In the genomic region with DNA sequence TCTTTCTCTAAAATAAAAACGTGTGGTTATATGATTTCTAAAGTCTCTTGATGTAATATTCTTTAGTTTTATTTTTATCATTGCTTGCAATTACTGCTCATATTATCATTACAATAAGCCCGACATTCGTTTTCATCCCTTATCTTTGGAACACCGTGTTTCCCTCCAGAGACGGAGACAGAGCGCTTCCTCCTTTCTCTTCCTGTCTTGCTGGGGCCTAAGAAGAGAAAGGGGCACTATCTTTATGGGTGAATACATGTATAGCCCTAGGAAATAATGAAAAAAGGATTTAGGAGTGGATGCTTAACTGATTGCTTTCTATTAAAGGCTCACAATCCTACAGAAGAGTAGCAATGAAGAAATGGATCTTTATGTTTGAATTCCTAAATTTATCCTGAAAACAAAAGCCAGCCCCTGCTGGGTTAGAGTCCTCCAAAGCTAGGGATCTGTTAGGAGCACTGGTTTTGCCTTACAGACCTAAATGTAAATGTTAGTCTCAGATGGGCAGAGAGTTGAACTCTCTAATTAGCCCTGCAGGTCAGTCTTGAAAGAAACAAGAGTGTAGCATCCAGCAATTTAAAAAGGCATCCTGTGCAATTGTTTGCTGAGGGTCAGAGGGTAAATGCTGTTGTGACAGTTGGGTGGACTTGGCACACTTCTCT, we compare ENCODE assay signal across 29 cellular contexts.
DNase-seq lines count a peak whose midpoint lies in the region; ATAC-seq, FAIRE-seq and TF ChIP-seq lines count a peak whose summit lies in the region.
"Had no signal": no experiment of that assay in that cellular context is flagged by ENCODE, and none has a peak within 500 bp of the region (broad histone marks: within the 10 kb centered on the region; RNA-seq: fewer than 3 reads in every experiment).

No MANE protein-coding gene starts in this region.

- H3K27me3 ChIP-seq in GM23338 (ENCODE audit: insufficient read depth) = peaks cover 99% of the 10 kb centered on the region
- H3K27me3 ChIP-seq in H1 (replicated peaks in 1 of 4; ENCODE audit: control insufficient read depth in 3 of 4, extremely low read depth in 1 of 4, insufficient read depth in 3 of 4, low read length in 3 of 4) = peaks cover 38 to 85% (median 74%) of the 10 kb centered on the region in 4 experiments
- H3K27me3 ChIP-seq in osteoblast (ENCODE audit: insufficient read depth, low read length) = no peaks in the 10 kb centered on the region
- H3K27me3 ChIP-seq in small intestine (ENCODE audit: control insufficient read depth in 2 of 2, insufficient read depth in 2 of 2, low read length in 2 of 2) = no peaks in the 10 kb centered on the region
- H3K27me3 ChIP-seq: right atrium auricular region had no signal

- no peak overlapping the region for H2BK5ac ChIP-seq in H1 (ENCODE audit: low read depth, low read length)

- no peaks in the 10 kb centered on the region for H3K79me1 ChIP-seq in H1 (ENCODE audit: low read depth, low read length)

- H3K79me2 ChIP-seq in GM23338 (replicated peaks; ENCODE audit: insufficient read depth) = no peaks in the 10 kb centered on the region
- H3K79me2 ChIP-seq in H1 (ENCODE audit: control insufficient read depth in 1 of 2, insufficient read depth in 2 of 2, low read length in 2 of 2) = no peaks in the 10 kb centered on the region
- H3K79me2 ChIP-seq in osteoblast (ENCODE audit: insufficient read depth, low read length) = no peaks in the 10 kb centered on the region
- H3K79me2 ChIP-seq: parathyroid adenoma had no signal

- H3F3A ChIP-seq in GM23338 (replicated peaks; ENCODE audit: low read depth) = no peaks in the 10 kb centered on the region

- no peak overlapping the region for H3K4me3 Mint-ChIP-seq in GM23338
- H3K4me3 Mint-ChIP-seq: activated CD4-positive, alpha-beta memory T cell treated with anti-CD3 and anti-CD28 coated beads for 36 hours; activated T-helper 1 cell treated with anti-CD3 and anti-CD28 coated beads, Interleukin-12 subunit alpha, Interleukin-12 subunit beta, Interleukin-2, Interleukin-4 antibody, amounts not matched to agents 30 ng/mL and 10 ng/mL and 1 ng/mL, durations not matched to agents 14 hours and 24 hours and 36 hours; nephron; stimulated activated effector memory CD8-positive, alpha-beta T cell treated with anti-CD3 and anti-CD28 coated beads, Interleukin-12 subunit alpha, Interleukin-12 subunit beta, amount 100 ng/mL, for 72 hours had no signal

- H3K9me3 Mint-ChIP-seq in GM23338 = no peaks in the 10 kb centered on the region
- H3K9me3 Mint-ChIP-seq: activated CD4-positive, alpha-beta memory T cell treated with anti-CD3 and anti-CD28 coated beads for 36 hours; nephron; stimulated activated effector memory CD8-positive, alpha-beta T cell treated with anti-CD3 and anti-CD28 coated beads, Interleukin-12 subunit alpha, Interleukin-12 subunit beta, amount 100 ng/mL, for 72 hours had no signal

- H3K14ac ChIP-seq in H1 (ENCODE audit: insufficient read length) = no peak overlapping the region

- H3K18ac ChIP-seq in H1 (ENCODE audit: extremely low read depth, low read length) = no peak overlapping the region

- H2BK15ac ChIP-seq in H1 (ENCODE audit: low read length) = no peak overlapping the region

- TF ChIP-seq CTCF in GM23338 (conservative IDR thresholded peaks at IDR 0.05; ENCODE audit: low read depth in 2 of 2) (no peak), H1 (IDR thresholded peaks at IDR 0.05; ENCODE audit: control extremely low read depth in 1 of 3, insufficient read depth in 1 of 3, low read depth in 1 of 3, low read length in 3 of 3) (no peak), osteoblast (IDR thresholded peaks at IDR 0.05; ENCODE audit: extremely low read depth, low read depth, low read length) (no peak)

- no peak overlapping the region for H4K5ac ChIP-seq in H1 (ENCODE audit: insufficient read length, low read depth, low read length)

- 35% methylated on average over 6 of the region's 6 CpGs; no CpG with 5 or more reads in 1 of the 2 experiments for WGBS in H1 (ENCODE audit: extremely low coverage in 1 of 2, insufficient coverage in 1 of 2, insufficient read length in 1 of 2, insufficient replicate concordance in 2 of 2, low coverage in 1 of 2, low lambda C conversion rate in 2 of 2, missing lambda C conversion rate in 1 of 2), 2 experiments
- WGBS in small intestine, 3 donors = 54 to 67% (median 57%) methylated on average over 6 of the region's 6 CpGs

- no peak overlapping the region for H3K27ac Mint-ChIP-seq in GM23338
- H3K27ac Mint-ChIP-seq: activated CD4-positive, alpha-beta memory T cell treated with anti-CD3 and anti-CD28 coated beads for 36 hours; activated T-helper 1 cell treated with anti-CD3 and anti-CD28 coated beads, Interleukin-12 subunit alpha, Interleukin-12 subunit beta, Interleukin-2, Interleukin-4 antibody, amounts not matched to agents 30 ng/mL and 10 ng/mL and 1 ng/mL, durations not matched to agents 14 hours and 24 hours and 36 hours; nephron; stimulated activated effector memory CD8-positive, alpha-beta T cell treated with anti-CD3 and anti-CD28 coated beads, Interleukin-12 subunit alpha, Interleukin-12 subunit beta, amount 100 ng/mL, for 72 hours had no signal

- H3K9me3 ChIP-seq in H1 (ENCODE audit: insufficient read depth in 2 of 2, low read depth in 1 of 2, low read length in 1 of 2) (no peaks in the 10 kb centered on the region), osteoblast (ENCODE audit: low read depth, low read length) (no peaks in the 10 kb centered on the region), small intestine (ENCODE audit: control insufficient read depth, low read depth) (no peaks in the 10 kb centered on the region)
- H3K9me3 ChIP-seq: right atrium auricular region had no signal

- no peak overlapping the region for H3K27ac ChIP-seq in GM23338 (ENCODE audit: low read depth)
- no peak overlapping the region for H3K27ac ChIP-seq in H1 (ENCODE audit: low read depth, low read length)
- H3K27ac ChIP-seq in osteoblast (ENCODE audit: low read depth, low read length) = no peak overlapping the region
- H3K27ac ChIP-seq in small intestine (ENCODE audit: low read depth in 1 of 2, low read length in 1 of 2) = no peak overlapping the region
- H3K27ac ChIP-seq: epithelial cell of prostate, parathyroid adenoma, PC-9, right atrium auricular region had no signal

- peak; percentile 78 for FAIRE-seq in H1 (lab: Jason Lieb, UNC)
- FAIRE-seq in small intestine (lab: Jason Lieb, UNC) = no peak
- FAIRE-seq: D721Med, GM12878 had no signal

- H2AFZ ChIP-seq in GM23338 (no peak overlapping the region), H1 (ENCODE audit: low read length) (no peak overlapping the region), osteoblast (ENCODE audit: low read length) (peak overlapping the region; percentile 12)
- H2AFZ ChIP-seq: parathyroid adenoma, PC-9 had no signal

- H4K8ac ChIP-seq in H1 (ENCODE audit: extremely low read depth, insufficient read depth, low read length) = no peak overlapping the region

- no peak overlapping the region for H3K9ac ChIP-seq in H1 (replicated peaks in 1 of 4; ENCODE audit: extremely low read depth in 1 of 4, low read depth in 3 of 4, low read length in 3 of 4)
- H3K9ac ChIP-seq: parathyroid adenoma had no signal

- no peak for TF ChIP-seq POLR2A in H1 (IDR thresholded peaks at IDR 0.05; ENCODE audit: control extremely low read depth in 1 of 2, low read depth in 2 of 2, low read length in 2 of 2)

- ATAC-seq in GM23338 (peak; percentile 90), GM18873 (IDR thresholded peaks at IDR 0.05; ENCODE audit: low FRiP score, unreplicated experiment) (no peak), HG03442 (IDR thresholded peaks at IDR 0.05; ENCODE audit: unreplicated experiment) (no peak)
- ATAC-seq: activated CD4-positive, CD25-positive, alpha-beta regulatory T cell treated with anti-CD3 and anti-CD28 coated beads, Interleukin-2, amount 50 U/mL, for 24 hours; GM12878; Right ventricle myocardium inferior; stimulated activated effector memory CD8-positive, alpha-beta T cell treated with anti-CD3 and anti-CD28 coated beads, Interleukin-12 subunit alpha, Interleukin-12 subunit beta, amount 100 ng/mL, for 72 hours had no signal

- TF ChIP-seq RAD21 in H1 (IDR thresholded peaks at IDR 0.05 in 1 of 2, conservative IDR thresholded peaks at IDR 0.05 in 1 of 2; ENCODE audit: low read depth in 2 of 2, low read length in 2 of 2) = no peak; a peak in 1 of 4 replicates

- POLR2A ChIA-PET in H1 (lab: Charles Lee; ENCODE audit: partially characterized antibody) = no interaction called here

- H2AK5ac ChIP-seq in H1 (ENCODE audit: low read depth, low read length) = no peak overlapping the region

- H3K4ac ChIP-seq in H1 (replicated peaks; ENCODE audit: insufficient read length, low read depth, low read length) = no peak overlapping the region

- H4K20me1 ChIP-seq in GM23338 (replicated peaks; ENCODE audit: insufficient read depth) (no peaks in the 10 kb centered on the region), H1 (replicated peaks in 1 of 2; ENCODE audit: control insufficient read depth in 1 of 2, insufficient read depth in 2 of 2, low read length in 2 of 2) (peaks cover 0 to 2% of the 10 kb centered on the region in 2 experiments), osteoblast (ENCODE audit: insufficient read depth, low read length) (no peaks in the 10 kb centered on the region)

- H3K56ac ChIP-seq in H1 (replicated peaks; ENCODE audit: insufficient read length, low read depth, low read length) = no peak overlapping the region

- no peaks in the 10 kb centered on the region for H3K36me3 Mint-ChIP-seq in GM23338 (ENCODE audit: low read depth)
- H3K36me3 Mint-ChIP-seq: activated CD4-positive, alpha-beta memory T cell treated with anti-CD3 and anti-CD28 coated beads for 36 hours; stimulated activated effector memory CD8-positive, alpha-beta T cell treated with anti-CD3 and anti-CD28 coated beads, Interleukin-12 subunit alpha, Interleukin-12 subunit beta, amount 100 ng/mL, for 72 hours had no signal

- no peak overlapping the region for H2BK12ac ChIP-seq in H1 (ENCODE audit: low read depth, low read length)

- H3K4me1 ChIP-seq in GM23338 (ENCODE audit: insufficient read depth) = peaks cover 2% of the 10 kb centered on the region; the same call in 1 of the 2 replicates
- H3K4me1 ChIP-seq in H1 (replicated peaks in 1 of 4; ENCODE audit: control insufficient read depth in 3 of 4, insufficient read depth in 4 of 4, low read length in 3 of 4) = no peaks in the 10 kb centered on the region
- H3K4me1 ChIP-seq in osteoblast (ENCODE audit: insufficient read depth, low read length) = peaks cover 21% of the 10 kb centered on the region
- H3K4me1 ChIP-seq in small intestine (ENCODE audit: control insufficient read depth in 2 of 2, insufficient read depth in 1 of 2, low read depth in 1 of 2, low read length in 1 of 2) = no peaks in the 10 kb centered on the region
- H3K4me1 ChIP-seq: parathyroid adenoma, right atrium auricular region had no signal

- H3K4me3 ChIP-seq in GM23338 (no peak overlapping the region), H1 (ENCODE audit: extremely low read depth in 1 of 4, insufficient read depth in 2 of 4, low read depth in 3 of 4, low read length in 4 of 4) (no peak overlapping the region), osteoblast (ENCODE audit: insufficient read depth, low read length) (no peak overlapping the region), small intestine (ENCODE audit: low read depth in 1 of 2, low read length in 2 of 2) (no peak overlapping the region)
- H3K4me3 ChIP-seq: GM12878, PC-9, right atrium auricular region had no signal

- H2BK120ac ChIP-seq in H1 (replicated peaks; ENCODE audit: low read depth, low read length) = no peak overlapping the region

- CTCF ChIA-PET in H1 (lab: Charles Lee; ENCODE audit: partially characterized antibody) = interaction anchor here (0.7 kb wide), 1 partner anchor 152 kb away, joined by 4 read pairs; no protein-coding TSS in a partner anchor

- peaks cover 73% of the 10 kb centered on the region for H3K27me3 Mint-ChIP-seq in GM23338 (ENCODE audit: insufficient read depth, low read depth, poor library complexity)
- H3K27me3 Mint-ChIP-seq: activated CD4-positive, alpha-beta memory T cell treated with anti-CD3 and anti-CD28 coated beads for 36 hours had no signal

- no peak overlapping the region for H3K23ac ChIP-seq in H1 (ENCODE audit: insufficient read length)

- H3K4me2 ChIP-seq in GM23338 (no peak overlapping the region), H1 (ENCODE audit: insufficient read depth in 1 of 2, low read depth in 2 of 2, low read length in 2 of 2) (no peak overlapping the region), osteoblast (ENCODE audit: insufficient read depth, low read length) (no peak overlapping the region)
- H3K4me2 ChIP-seq: PC-9 had no signal

- H3K36me3 ChIP-seq in GM23338 (ENCODE audit: insufficient read depth) (no peaks in the 10 kb centered on the region), H1 (ENCODE audit: control insufficient read depth in 2 of 4, insufficient read depth in 4 of 4, low read length in 3 of 4) (no peaks in the 10 kb centered on the region), osteoblast (ENCODE audit: insufficient read depth, low read length) (no peaks in the 10 kb centered on the region), small intestine (ENCODE audit: control insufficient read depth in 2 of 2, insufficient read depth in 2 of 2, low read length in 2 of 2) (no peaks in the 10 kb centered on the region)
- H3K36me3 ChIP-seq: right atrium auricular region had no signal

- no peaks in the 10 kb centered on the region for H3K9me2 ChIP-seq in GM23338 (ENCODE audit: insufficient read depth)

- peaks cover 11% of the 10 kb centered on the region for H3K4me1 Mint-ChIP-seq in GM23338
- H3K4me1 Mint-ChIP-seq: stimulated activated effector memory CD8-positive, alpha-beta T cell treated with anti-CD3 and anti-CD28 coated beads, Interleukin-12 subunit alpha, Interleukin-12 subunit beta, amount 100 ng/mL, for 72 hours had no signal

- DNase-seq in GM23338 (ENCODE audit: low spot score) (peak; percentile 50), NOMO-1 treated with dmso at 0.1 percent for 144 hours (lab: John Stamatoyannopoulos, UW; ENCODE audit: unreplicated experiment) (peak; percentile 30), H1 (ENCODE audit: low read depth in 1 of 2, low spot score in 2 of 2) (no peak), osteoblast (ENCODE audit: insufficient read length, low spot score, missing footprints) (peak; percentile 22), small intestine (no peak)
- DNase-seq: activated CD4-positive, alpha-beta memory T cell treated with anti-CD3 and anti-CD28 coated beads for 36 hours; activated CD8-positive, alpha-beta memory T cell treated with anti-CD3 and anti-CD28 coated beads, Interleukin-2, amount 50 U/mL, for 4 hours; activated naive CD4-positive, alpha-beta T cell treated with anti-CD3 and anti-CD28 coated beads, Interleukin-2, amount 50 U/mL, for 16 hours; amniotic stem cell; glutamatergic neuron; H7; NCI-H1105 treated with DMSO at 0.1 percent for 48 hours; NCI-H2081; NCI-H2227 treated with DMSO at 0.1 percent for 48 hours; NCI-H526 treated with DMSO at 0.1 percent for 48 hours; PC-9; stimulated activated CD4-positive, alpha-beta T cell treated with anti-CD3 and anti-CD28 coated beads, Interleukin-4, amount 100 ng/mL, for 24 hours had no signal

- no peak for TF ChIP-seq EP300 in H1 (IDR thresholded peaks at IDR 0.05; ENCODE audit: borderline replicate concordance in 1 of 2, low read depth in 2 of 2, low read length in 2 of 2)

- H3K23me2 ChIP-seq in H1 (ENCODE audit: low read depth, low read length) = no peaks in the 10 kb centered on the region

- H2BK20ac ChIP-seq in H1 (ENCODE audit: low read length) = no peak overlapping the region

- H4K91ac ChIP-seq in H1 (replicated peaks; ENCODE audit: insufficient read length, low read length) = no peak overlapping the region

Comparison
In these comparisons a context has a peak if more than half of its experiments do, and no peak if none do; other contexts are left out.
1. DNase-seq: peak in GM23338 (single experiment), NOMO-1 treated with dmso at 0.1 percent for 144 hours (single experiment) and osteoblast (single experiment); none in H1 (0 of 2) and small intestine (single experiment).